In the genomic region with DNA sequence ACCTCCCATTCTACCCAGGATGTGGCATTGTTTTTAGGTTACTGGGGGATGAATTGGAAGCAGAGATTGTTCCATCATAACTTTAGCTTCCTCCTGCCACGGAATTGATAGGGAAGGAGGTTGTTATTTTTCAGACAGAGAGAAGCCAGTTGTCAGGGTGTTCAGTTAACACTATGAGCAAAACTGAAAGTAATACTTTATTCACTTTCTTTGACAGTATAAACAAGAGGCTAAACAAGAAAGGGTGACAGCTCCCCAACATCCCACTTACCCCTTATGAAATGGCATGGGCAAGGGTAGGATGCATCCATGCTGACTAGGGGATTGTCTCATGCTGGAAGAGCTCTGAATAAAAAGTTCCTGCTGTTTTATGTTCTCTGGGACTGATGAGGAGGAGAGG, we compare ENCODE assay signal across 22 cellular contexts. TPM values are rescaled to one million over a fixed set of nuclear protein-coding genes. Genes with fewer than 3 reads are reported as not detected.
DNase-seq lines count a peak whose midpoint lies in the region; ATAC-seq, FAIRE-seq and TF ChIP-seq lines count a peak whose summit lies in the region.
"Had no signal": no experiment of that assay in that cellular context is flagged by ENCODE, and none has a peak within 500 bp of the region (broad histone marks: within the 10 kb centered on the region; RNA-seq: fewer than 3 reads in every experiment).

No MANE protein-coding gene starts in this region.

- no peak for FAIRE-seq in RCC 7860 (lab: Jason Lieb, UNC)
- FAIRE-seq: A549, H54, HTR-8/SVneo, K562 had no signal

- POLR2A ChIA-PET in activated CD4-positive, alpha-beta T cell treated with anti-CD3 and anti-CD28 coated beads for 36 hours (lab: Charles Lee): no interaction called here
- POLR2A ChIA-PET in activated CD4-positive, alpha-beta T cell treated with anti-CD3 and anti-CD28 coated beads, Interleukin-2, amount 10 ng/mL, durations not matched to agents 7 days and 5 days (lab: Charles Lee): no interaction called here

- H3K4me3 ChIP-seq in vagina: no peak overlapping the region
- H3K4me3 ChIP-seq: A549, BLaER1, GM23338, K562 had no signal

- H3K36me3 ChIP-seq in vagina: no peaks in the 10 kb centered on the region
- H3K36me3 ChIP-seq: BLaER1 had no signal

- no peaks in the 10 kb centered on the region for H3K4me1 ChIP-seq in vagina
- H3K4me1 ChIP-seq: A549, BLaER1 had no signal

- CTCF ChIA-PET in activated CD4-positive, alpha-beta T cell treated with anti-CD3 and anti-CD28 coated beads for 36 hours (lab: Charles Lee): interaction anchor here (1.3 kb wide), 1 partner anchor 21 kb away, joined by 3 read pairs; no protein-coding TSS in a partner anchor
- CTCF ChIA-PET in activated CD4-positive, alpha-beta T cell treated with anti-CD3 and anti-CD28 coated beads, Interleukin-2, amount 10 ng/mL, durations not matched to agents 7 days and 5 days (lab: Charles Lee): interaction anchor here (0.7 kb wide), 1 partner anchor 402 kb away, joined by 3 read pairs; no protein-coding TSS in a partner anchor

- H3K27me3 Mint-ChIP-seq in activated CD4-positive, alpha-beta T cell treated with anti-CD3 and anti-CD28 coated beads for 36 hours: peaks cover 11% of the 10 kb centered on the region
- peaks cover 3% of the 10 kb centered on the region for H3K27me3 Mint-ChIP-seq in activated CD4-positive, alpha-beta T cell treated with anti-CD3 and anti-CD28 coated beads, Interleukin-2, amount 10 ng/mL, durations not matched to agents 7 days and 5 days
- H3K27me3 Mint-ChIP-seq in activated T-helper 17 cell treated with anti-CD3 and anti-CD28 coated beads, Interleukin-2, amount 50 U/mL, for 72 hours: no peaks in the 10 kb centered on the region

- no peak for TF ChIP-seq POLR2A in vagina (IDR thresholded peaks at IDR 0.05)

- TF ChIP-seq CTCF in vagina (IDR thresholded peaks at IDR 0.05): no peak

- ATAC-seq in activated CD4-positive, alpha-beta T cell treated with anti-CD3 and anti-CD28 coated beads for 36 hours: peak; percentile 58
- peak; percentile 54 for ATAC-seq in GM19351 (IDR thresholded peaks at IDR 0.05; ENCODE audit: unreplicated experiment)
- peak; percentile 31 for ATAC-seq in activated T-helper 17 cell treated with anti-CD3 and anti-CD28 coated beads, Interleukin-2, amount 50 U/mL, for 72 hours (replicated peaks)
- ATAC-seq: A549, GM23338, K562 had no signal

- DNase-seq in activated CD4-positive, alpha-beta T cell treated with anti-CD3 and anti-CD28 coated beads for 36 hours: no peak
- no peak for DNase-seq in activated CD4-positive, alpha-beta T cell treated with anti-CD3 and anti-CD28 coated beads, Interleukin-2, amount 10 ng/mL, durations not matched to agents 7 days and 5 days
- no peak for DNase-seq in vagina (ENCODE audit: extremely low spot score in 2 of 2)
- DNase-seq in RCC 7860 (ENCODE audit: low spot score): no peak
- DNase-seq in foreskin melanocyte: no peak
- DNase-seq: AML-193; CD4-positive, alpha-beta memory T cell; DMS153; DMS79; GDM1; HCEC 1CT; IMR-90 had no signal

- H3K9me3 Mint-ChIP-seq in activated CD4-positive, alpha-beta T cell treated with anti-CD3 and anti-CD28 coated beads for 36 hours (ENCODE audit: low read depth): no peaks in the 10 kb centered on the region
- H3K9me3 Mint-ChIP-seq in activated CD4-positive, alpha-beta T cell treated with anti-CD3 and anti-CD28 coated beads, Interleukin-2, amount 10 ng/mL, durations not matched to agents 7 days and 5 days: no peaks in the 10 kb centered on the region
- no peaks in the 10 kb centered on the region for H3K9me3 Mint-ChIP-seq in activated T-helper 17 cell treated with anti-CD3 and anti-CD28 coated beads, Interleukin-2, amount 50 U/mL, for 72 hours

- no peaks in the 10 kb centered on the region for H3K27me3 ChIP-seq in vagina
- H3K27me3 ChIP-seq: BLaER1 had no signal

- intact Hi-C loops in activated CD4-positive, alpha-beta T cell treated with anti-CD3 and anti-CD28 coated beads for 36 hours (cut with DNase I, micrococcal nuclease): no loop called here
- intact Hi-C loops in vagina (cut with DNase I): no loop called here

- no peak overlapping the region for H3K27ac ChIP-seq in vagina
- H3K27ac ChIP-seq: 22Rv1, A549, BLaER1 had no signal

- H3K9me3 ChIP-seq in vagina: no peaks in the 10 kb centered on the region
- H3K9me3 ChIP-seq: A549, BLaER1 had no signal

- H3K4me1 Mint-ChIP-seq in activated CD4-positive, alpha-beta T cell treated with anti-CD3 and anti-CD28 coated beads for 36 hours: peaks cover 13% of the 10 kb centered on the region
- peaks cover 3% of the 10 kb centered on the region for H3K4me1 Mint-ChIP-seq in activated CD4-positive, alpha-beta T cell treated with anti-CD3 and anti-CD28 coated beads, Interleukin-2, amount 10 ng/mL, durations not matched to agents 7 days and 5 days
- H3K4me1 Mint-ChIP-seq in activated T-helper 17 cell treated with anti-CD3 and anti-CD28 coated beads, Interleukin-2, amount 50 U/mL, for 72 hours: no peaks in the 10 kb centered on the region
- H3K4me1 Mint-ChIP-seq: CD14-positive monocyte, GM23338 had no signal

- no peak overlapping the region for H3K4me3 Mint-ChIP-seq in activated CD4-positive, alpha-beta T cell treated with anti-CD3 and anti-CD28 coated beads for 36 hours
- no peak overlapping the region for H3K4me3 Mint-ChIP-seq in activated CD4-positive, alpha-beta T cell treated with anti-CD3 and anti-CD28 coated beads, Interleukin-2, amount 10 ng/mL, durations not matched to agents 7 days and 5 days
- H3K4me3 Mint-ChIP-seq in activated T-helper 17 cell treated with anti-CD3 and anti-CD28 coated beads, Interleukin-2, amount 50 U/mL, for 72 hours: no peak overlapping the region
- H3K4me3 Mint-ChIP-seq: CD14-positive monocyte; CD4-positive, alpha-beta memory T cell; GM23338 had no signal

- no peak overlapping the region for H3K27ac Mint-ChIP-seq in activated CD4-positive, alpha-beta T cell treated with anti-CD3 and anti-CD28 coated beads for 36 hours
- H3K27ac Mint-ChIP-seq in activated CD4-positive, alpha-beta T cell treated with anti-CD3 and anti-CD28 coated beads, Interleukin-2, amount 10 ng/mL, durations not matched to agents 7 days and 5 days: no peak overlapping the region
- no peak overlapping the region for H3K27ac Mint-ChIP-seq in activated T-helper 17 cell treated with anti-CD3 and anti-CD28 coated beads, Interleukin-2, amount 50 U/mL, for 72 hours
- H3K27ac Mint-ChIP-seq: CD4-positive, alpha-beta memory T cell; GM23338 had no signal

- no peaks in the 10 kb centered on the region for H3K36me3 Mint-ChIP-seq in activated CD4-positive, alpha-beta T cell treated with anti-CD3 and anti-CD28 coated beads for 36 hours (ENCODE audit: low read depth)
- H3K36me3 Mint-ChIP-seq in activated CD4-positive, alpha-beta T cell treated with anti-CD3 and anti-CD28 coated beads, Interleukin-2, amount 10 ng/mL, durations not matched to agents 7 days and 5 days (ENCODE audit: low read depth): no peaks in the 10 kb centered on the region
- no peaks in the 10 kb centered on the region for H3K36me3 Mint-ChIP-seq in activated T-helper 17 cell treated with anti-CD3 and anti-CD28 coated beads, Interleukin-2, amount 50 U/mL, for 72 hours (ENCODE audit: low read depth)
- H3K36me3 Mint-ChIP-seq: CD14-positive monocyte; CD4-positive, alpha-beta memory T cell had no signal

RNA-seq across cellular contexts. Expression of gene GAREM1, which starts 36.4 kb away (rescaled TPM):
- not detected for total RNA-seq in activated CD4-positive, alpha-beta T cell treated with anti-CD3 and anti-CD28 coated beads for 36 hours
- total RNA-seq in activated CD4-positive, alpha-beta T cell treated with anti-CD3 and anti-CD28 coated beads, Interleukin-2, amount 10 ng/mL, durations not matched to agents 7 days and 5 days: not detected
- under 1 TPM in 1 of 2 donors, not detected in 1; 0.32 TPM for total RNA-seq in activated T-helper 17 cell treated with anti-CD3 and anti-CD28 coated beads, Interleukin-2, amount 50 U/mL, for 72 hours
- 15.7 TPM for total RNA-seq in vagina

Comparison
In these comparisons a context has a peak if more than half of its experiments do, and no peak if none do; other contexts are left out.
1. RNA of gene GAREM1, which starts 36.4 kb away (total RNA-seq): 15.7 TPM in vagina (single experiment); 0.32 TPM in activated T-helper 17 cell treated with anti-CD3 and anti-CD28 coated beads, Interleukin-2, amount 50 U/mL, for 72 hours, not detected in activated CD4-positive, alpha-beta T cell treated with anti-CD3 and anti-CD28 coated beads for 36 hours and not detected in activated CD4-positive, alpha-beta T cell treated with anti-CD3 and anti-CD28 coated beads, Interleukin-2, amount 10 ng/mL, durations not matched to agents 7 days and 5 days; every median in the first group is over 10 times any median in the second.
2. Peak in every context shown above with its lines, with median percentiles within 50 percentile points of each other: ATAC-seq.